10 cellular contexts compared by ENCODE assay signal in the genomic region with DNA sequence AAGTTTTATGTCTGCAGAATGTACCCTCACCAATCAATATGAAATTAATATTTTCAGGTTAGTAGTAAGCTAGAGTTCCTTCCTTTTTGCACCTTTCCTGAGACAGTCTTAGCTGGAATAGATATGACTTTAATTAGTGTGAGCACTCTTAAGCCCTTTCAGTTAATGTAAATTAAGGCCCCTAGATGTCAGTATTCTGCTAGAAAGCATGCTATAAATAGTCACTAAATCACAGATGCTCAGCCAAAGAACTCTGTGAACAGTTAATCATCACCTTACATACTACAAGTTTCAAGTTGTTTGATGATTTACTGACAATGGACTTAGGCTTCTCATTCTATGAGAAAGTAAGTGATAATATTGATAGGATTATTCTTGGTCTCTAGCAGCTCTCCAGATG.
DNase-seq lines count a peak whose midpoint lies in the region; ATAC-seq and TF ChIP-seq lines count a peak whose summit lies in the region.
"Had no signal": no experiment of that assay in that cellular context is flagged by ENCODE, and none has a peak within 500 bp of the region (broad histone marks: within the 10 kb centered on the region; RNA-seq: fewer than 3 reads in every experiment).

No MANE protein-coding gene starts in this region.

- no peaks in the 10 kb centered on the region for H3K9me2 ChIP-seq in neural cell (ENCODE audit: insufficient read depth, low read length)

- H3K4me3 ChIP-seq in heart right ventricle = no peak overlapping the region
- H3K4me3 ChIP-seq in neural cell (ENCODE audit: low read length) = no peak overlapping the region
- H3K4me3 ChIP-seq: BLaER1, SJSA1 had no signal

- no peak for TF ChIP-seq EP300 in neural cell (conservative IDR thresholded peaks at IDR 0.05; ENCODE audit: poor library complexity, severe bottlenecking)

- no peak overlapping the region for H3K4me2 ChIP-seq in neural cell (ENCODE audit: low read length)
- H3K4me2 ChIP-seq: BLaER1 had no signal

- intact Hi-C loops in heart right ventricle (cut with DNase I) (no loop called here), Right ventricle myocardium superior (cut with DNase I) (no loop called here)

- no peak for DNase-seq in heart right ventricle
- DNase-seq in Right ventricle myocardium superior = no peak
- peak; percentile 20 for DNase-seq in HS-5 (ENCODE audit: low read depth)
- peak; percentile 3 for DNase-seq in RPMI7951 (ENCODE audit: low read depth)

- TF ChIP-seq CTCF in heart right ventricle (IDR thresholded peaks at IDR 0.05) = peak in 7 of 9 donors; percentile 11 to 49 (median 22)
- TF ChIP-seq CTCF in neural cell (IDR thresholded peaks at IDR 0.05; ENCODE audit: poor library complexity, severe bottlenecking) = peak; percentile 74

- no peak overlapping the region for H3K27ac ChIP-seq in heart right ventricle
- no peak overlapping the region for H3K27ac ChIP-seq in neural cell (ENCODE audit: low read length)
- H3K27ac ChIP-seq: BLaER1, SJSA1 had no signal

- ATAC-seq in heart right ventricle (no peak), Right ventricle myocardium superior (ENCODE audit: poor library complexity) (no peak), HG02884 (IDR thresholded peaks at IDR 0.05; ENCODE audit: unreplicated experiment) (no peak), GM19023 (IDR thresholded peaks at IDR 0.05; ENCODE audit: unreplicated experiment) (no peak), GM19328 (IDR thresholded peaks at IDR 0.05; ENCODE audit: unreplicated experiment) (no peak)

- H3K4me1 ChIP-seq in heart right ventricle = no peaks in the 10 kb centered on the region
- H3K4me1 ChIP-seq: BLaER1, SJSA1 had no signal

- no peaks in the 10 kb centered on the region for H3K79me2 ChIP-seq in neural cell (replicated peaks; ENCODE audit: insufficient read depth, low read length)

- H3K9me3 ChIP-seq in heart right ventricle (no peaks in the 10 kb centered on the region), neural cell (ENCODE audit: low read length) (no peaks in the 10 kb centered on the region)
- H3K9me3 ChIP-seq: BLaER1, SJSA1 had no signal

- H3K36me3 ChIP-seq in heart right ventricle (no peaks in the 10 kb centered on the region), neural cell (ENCODE audit: insufficient read depth, low read length) (no peaks in the 10 kb centered on the region)
- H3K36me3 ChIP-seq: BLaER1, SJSA1 had no signal

- TF ChIP-seq RAD21 in neural cell (conservative IDR thresholded peaks at IDR 0.05) = peak; percentile 72

- H3K9ac ChIP-seq in neural cell (ENCODE audit: low read length) = no peak overlapping the region
- H3K9ac ChIP-seq: BLaER1 had no signal

- no peak overlapping the region for H2AFZ ChIP-seq in neural cell (ENCODE audit: low read depth, low read length)

- H3K27me3 ChIP-seq in heart right ventricle (no peaks in the 10 kb centered on the region), neural cell (ENCODE audit: insufficient read depth, low read depth, low read length) (no peaks in the 10 kb centered on the region)
- H3K27me3 ChIP-seq: BLaER1, SJSA1 had no signal

- H4K20me1 ChIP-seq in neural cell (ENCODE audit: insufficient read depth) = no peaks in the 10 kb centered on the region
- H4K20me1 ChIP-seq: BLaER1 had no signal

- no peaks in the 10 kb centered on the region for H3F3A ChIP-seq in neural cell (ENCODE audit: insufficient read depth, low read length, poor library complexity, severe bottlenecking)

TF ChIP-seq in neural cell, 6 proteins besides CTCF, POLR2A, EP300 and RAD21:
- TF ChIP-seq SMC3 (conservative IDR thresholded peaks at IDR 0.05; ENCODE audit: poor library complexity) (peak; percentile 75), EZH2 (IDR thresholded peaks at IDR 0.05; ENCODE audit: borderline replicate concordance, insufficient read depth, low read length, poor library complexity, severe bottlenecking) (no peak), MXI1 (conservative IDR thresholded peaks at IDR 0.05; ENCODE audit: poor library complexity, severe bottlenecking) (no peak)
- TF ChIP-seq, protein P1, sequence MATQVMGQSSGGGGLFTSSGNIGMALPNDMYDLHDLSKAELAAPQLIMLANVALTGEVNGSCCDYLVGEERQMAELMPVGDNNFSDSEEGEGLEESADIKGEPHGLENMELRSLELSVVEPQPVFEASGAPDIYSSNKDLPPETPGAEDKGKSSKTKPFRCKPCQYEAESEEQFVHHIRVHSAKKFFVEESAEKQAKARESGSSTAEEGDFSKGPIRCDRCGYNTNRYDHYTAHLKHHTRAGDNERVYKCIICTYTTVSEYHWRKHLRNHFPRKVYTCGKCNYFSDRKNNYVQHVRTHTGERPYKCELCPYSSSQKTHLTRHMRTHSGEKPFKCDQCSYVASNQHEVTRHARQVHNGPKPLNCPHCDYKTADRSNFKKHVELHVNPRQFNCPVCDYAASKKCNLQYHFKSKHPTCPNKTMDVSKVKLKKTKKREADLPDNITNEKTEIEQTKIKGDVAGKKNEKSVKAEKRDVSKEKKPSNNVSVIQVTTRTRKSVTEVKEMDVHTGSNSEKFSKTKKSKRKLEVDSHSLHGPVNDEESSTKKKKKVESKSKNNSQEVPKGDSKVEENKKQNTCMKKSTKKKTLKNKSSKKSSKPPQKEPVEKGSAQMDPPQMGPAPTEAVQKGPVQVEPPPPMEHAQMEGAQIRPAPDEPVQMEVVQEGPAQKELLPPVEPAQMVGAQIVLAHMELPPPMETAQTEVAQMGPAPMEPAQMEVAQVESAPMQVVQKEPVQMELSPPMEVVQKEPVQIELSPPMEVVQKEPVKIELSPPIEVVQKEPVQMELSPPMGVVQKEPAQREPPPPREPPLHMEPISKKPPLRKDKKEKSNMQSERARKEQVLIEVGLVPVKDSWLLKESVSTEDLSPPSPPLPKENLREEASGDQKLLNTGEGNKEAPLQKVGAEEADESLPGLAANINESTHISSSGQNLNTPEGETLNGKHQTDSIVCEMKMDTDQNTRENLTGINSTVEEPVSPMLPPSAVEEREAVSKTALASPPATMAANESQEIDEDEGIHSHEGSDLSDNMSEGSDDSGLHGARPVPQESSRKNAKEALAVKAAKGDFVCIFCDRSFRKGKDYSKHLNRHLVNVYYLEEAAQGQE (IDR thresholded peaks at IDR 0.05; ENCODE audit: borderline replicate concordance) = no peak

Comparison
In these comparisons a context has a peak if more than half of its experiments do, and no peak if none do; other contexts are left out.
1. DNase-seq: peak in HS-5 (single experiment) and RPMI7951 (single experiment); none in heart right ventricle (0 of 2) and Right ventricle myocardium superior (single experiment).